22 cellular contexts compared by ENCODE assay signal in genomic region chr7:42722726-42723125, GRCh38.
"Had no signal": no experiment of that assay in that cellular context is flagged by ENCODE, and none has a peak within 500 bp of the region (broad histone marks: within the 10 kb centered on the region; RNA-seq: fewer than 3 reads in every experiment).

No MANE protein-coding gene starts in this region.

- H3K9me3 ChIP-seq: gastrocnemius medialis, heart right ventricle, mucosa of descending colon, ovary, suprapubic skin, tibial artery, upper lobe of left lung, uterus had no signal

- H3K4me3 Mint-ChIP-seq: naive thymus-derived CD8-positive, alpha-beta T cell had no signal

- H3K27ac ChIP-seq: dorsolateral prefrontal cortex, gastrocnemius medialis, heart right ventricle, ovary, suprapubic skin, tibial artery, upper lobe of left lung, uterus had no signal

- H3K36me3 ChIP-seq: gastrocnemius medialis, heart right ventricle, ovary, suprapubic skin, tibial artery, upper lobe of left lung, uterus had no signal

- ATAC-seq: gastrocnemius medialis; heart right ventricle; left lobe of liver; mucosa of descending colon; naive thymus-derived CD8-positive, alpha-beta T cell; right cardiac atrium; stimulated activated naive CD8-positive, alpha-beta T cell treated with anti-CD3 and anti-CD28 coated beads, Interleukin-15, Interleukin-2, amounts not matched to agents 100 U/mL and 50 U/mL, for 24 hours had no signal

- H3K36me3 Mint-ChIP-seq: naive thymus-derived CD8-positive, alpha-beta T cell had no signal

- DNase-seq: cortex of kidney; dorsolateral prefrontal cortex; effector CD8-positive, alpha-beta T cell; gastrocnemius medialis; heart right ventricle; hypothalamus; islet precursor cell; mammary epithelial cell; mucosa of descending colon; naive thymus-derived CD8-positive, alpha-beta T cell; nucleus accumbens; ovary; right cardiac atrium; small intestine; stimulated activated CD4-positive, alpha-beta T cell treated with anti-CD3 and anti-CD28 coated beads, Interleukin-2, amount 100 ng/mL, for 48 hours; stimulated activated naive CD8-positive, alpha-beta T cell treated with anti-CD3 and anti-CD28 coated beads, Interleukin-15, Interleukin-2, amounts not matched to agents 100 U/mL and 50 U/mL, for 24 hours; tibial artery; upper lobe of left lung; uterus had no signal

- H3K4me3 ChIP-seq: dorsolateral prefrontal cortex, gastrocnemius medialis, heart right ventricle, mucosa of descending colon, ovary, suprapubic skin, tibial artery, upper lobe of left lung, uterus had no signal

- H3K27me3 ChIP-seq: gastrocnemius medialis, heart right ventricle, ovary, suprapubic skin, tibial artery, upper lobe of left lung, uterus had no signal

- H3K4me1 ChIP-seq: gastrocnemius medialis, heart right ventricle, suprapubic skin, upper lobe of left lung had no signal

- FAIRE-seq: small intestine had no signal

- H3K27ac Mint-ChIP-seq: naive thymus-derived CD8-positive, alpha-beta T cell; progenitor cell of endocrine pancreas had no signal

- H3K4me1 Mint-ChIP-seq: naive thymus-derived CD8-positive, alpha-beta T cell had no signal
